1 cellular context compared by ENCODE assay signal in the genomic region with DNA sequence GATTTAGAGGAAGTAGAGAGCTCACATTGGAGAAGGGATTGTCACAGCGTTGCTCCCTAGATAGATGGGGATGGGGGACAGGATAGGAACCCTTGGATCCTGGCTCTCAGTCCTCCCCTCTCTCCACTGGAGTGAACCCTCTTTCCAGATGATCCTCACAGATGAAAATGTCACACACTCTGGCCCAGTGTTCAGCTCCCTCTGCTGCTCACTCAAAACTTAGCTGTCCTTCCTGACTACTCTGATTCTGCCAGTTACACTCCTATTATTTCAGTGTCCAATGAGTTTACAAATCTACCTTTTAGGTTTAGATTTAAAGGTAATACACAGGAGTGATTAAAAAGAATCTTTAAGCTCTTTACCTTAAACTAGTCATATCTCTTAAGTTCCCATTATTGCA.
TF ChIP-seq lines count a peak whose summit lies in the region.

No MANE protein-coding gene starts in this region.

TF ChIP-seq in H1, 55 proteins besides CTCF, POLR2A, EP300 and RAD21:
- TF ChIP-seq TEAD4 (IDR thresholded peaks at IDR 0.05; ENCODE audit: low read depth, low read length) (no peak), JUND (IDR thresholded peaks at IDR 0.05; ENCODE audit: low read length) (no peak), KDM1A (IDR thresholded peaks at IDR 0.05; ENCODE audit: borderline replicate concordance, low read length) (no peak), SRF (IDR thresholded peaks at IDR 0.05; ENCODE audit: low read depth, low read length) (no peak)
- TF ChIP-seq, protein P1, sequence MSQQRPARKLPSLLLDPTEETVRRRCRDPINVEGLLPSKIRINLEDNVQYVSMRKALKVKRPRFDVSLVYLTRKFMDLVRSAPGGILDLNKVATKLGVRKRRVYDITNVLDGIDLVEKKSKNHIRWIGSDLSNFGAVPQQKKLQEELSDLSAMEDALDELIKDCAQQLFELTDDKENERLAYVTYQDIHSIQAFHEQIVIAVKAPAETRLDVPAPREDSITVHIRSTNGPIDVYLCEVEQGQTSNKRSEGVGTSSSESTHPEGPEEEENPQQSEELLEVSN (IDR thresholded peaks at IDR 0.05): no peak
- TF ChIP-seq, protein P2, sequence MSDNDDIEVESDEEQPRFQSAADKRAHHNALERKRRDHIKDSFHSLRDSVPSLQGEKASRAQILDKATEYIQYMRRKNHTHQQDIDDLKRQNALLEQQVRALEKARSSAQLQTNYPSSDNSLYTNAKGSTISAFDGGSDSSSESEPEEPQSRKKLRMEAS (IDR thresholded peaks at IDR 0.05): no peak
